Comparison of ENCODE assay signal across 1 cellular context in the genomic region with DNA sequence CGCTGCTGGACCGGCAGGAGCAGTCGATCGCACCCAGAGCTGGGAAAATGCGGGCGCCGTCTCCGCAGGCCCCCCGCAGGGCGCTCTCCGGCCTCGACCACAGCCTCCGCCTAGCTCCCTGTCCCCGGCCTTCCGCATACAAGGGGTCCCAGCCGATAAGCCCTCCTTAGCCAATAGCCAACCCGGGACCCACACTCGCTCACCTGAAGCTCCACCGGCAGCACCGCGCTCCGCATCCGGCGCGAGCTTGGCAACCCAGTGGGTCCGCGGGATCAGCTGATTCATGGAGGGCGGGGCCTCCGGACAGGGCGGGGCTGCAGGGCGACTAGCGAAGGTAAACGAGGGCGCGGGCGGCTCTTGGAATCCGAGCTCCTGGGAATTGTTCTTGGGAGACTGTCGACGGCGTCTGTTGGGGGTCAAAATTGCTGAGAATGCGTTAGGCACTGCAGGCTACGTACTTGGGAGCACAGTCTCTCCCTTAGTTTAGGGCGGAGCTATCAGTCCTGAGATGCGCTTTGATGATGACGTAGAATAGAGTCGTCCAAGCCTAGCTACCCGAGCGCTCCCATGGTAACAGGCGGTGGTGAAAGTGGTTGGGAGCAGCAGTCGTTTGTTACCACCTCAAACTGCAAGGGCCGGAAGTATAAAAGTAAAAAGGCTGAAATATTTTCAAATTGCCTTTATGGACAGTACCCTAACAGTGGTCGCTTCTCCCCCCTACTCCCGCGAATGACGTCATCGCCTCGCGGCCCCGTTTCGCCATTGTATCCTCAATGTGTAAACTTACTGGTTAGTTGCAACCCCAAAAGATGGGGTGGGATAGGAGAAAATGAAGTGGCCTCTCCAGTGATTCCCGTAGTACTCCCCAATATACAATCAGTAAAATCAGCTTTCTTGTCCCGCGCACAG.
TF ChIP-seq lines count a peak whose summit lies in the region.

ALS2 (minus strand) TSS at position 260 of the 909 bp plus-strand sequence. CDS start 12,048 bp downstream, outside the sequence.

TF ChIP-seq in HepG2, 621 proteins besides CTCF, POLR2A, EP300 and RAD21 (continued from another document and continues in another):
- TF ChIP-seq ZBED4 (CRISPR knock-in tag; IDR thresholded peaks at IDR 0.05; ENCODE audit: borderline replicate concordance) (peak; percentile 92; the same call in 1 of the 2 replicates), PBX2 (CRISPR knock-in tag; IDR thresholded peaks at IDR 0.05) (no peak), SATB2 (CRISPR knock-in tag; IDR thresholded peaks at IDR 0.05) (peak; percentile 1; the same call in 1 of the 2 replicates), ZNF468 (CRISPR knock-in tag; IDR thresholded peaks at IDR 0.05) (no peak), DZIP1 (CRISPR knock-in tag; IDR thresholded peaks at IDR 0.05) (no peak), SALL1 (CRISPR knock-in tag; IDR thresholded peaks at IDR 0.05) (peak; percentile 89), JARID2 (CRISPR knock-in tag; IDR thresholded peaks at IDR 0.05; ENCODE audit: insufficient replicate concordance) (peak; percentile 33), JUNB (CRISPR knock-in tag; IDR thresholded peaks at IDR 0.05; ENCODE audit: borderline replicate concordance) (no peak), HOXA3 (CRISPR knock-in tag; IDR thresholded peaks at IDR 0.05) (peak; percentile 96), SAP130 (CRISPR knock-in tag; IDR thresholded peaks at IDR 0.05; ENCODE audit: low read depth) (peak; percentile 97), MAZ (IDR thresholded peaks at IDR 0.05; ENCODE audit: borderline replicate concordance, low read depth, low read length) (peak; percentile 76), MAZ (CRISPR knock-in tag; IDR thresholded peaks at IDR 0.05; ENCODE audit: low read depth) (peak; percentile 76; the same call in 1 of the 2 replicates), HCFC1 (IDR thresholded peaks at IDR 0.05; ENCODE audit: low read depth, low read length) (peak; percentile 48; the same call in 1 of the 2 replicates), ZNF704 (CRISPR knock-in tag; IDR thresholded peaks at IDR 0.05; ENCODE audit: borderline replicate concordance) (peak; percentile 38; the same call in 1 of the 2 replicates), ADNP (CRISPR knock-in tag; IDR thresholded peaks at IDR 0.05) (no peak), GFI1 (CRISPR knock-in tag; IDR thresholded peaks at IDR 0.05; ENCODE audit: borderline replicate concordance) (peak; percentile 72; the same call in 1 of the 2 replicates), ZNF513 (CRISPR knock-in tag; conservative IDR thresholded peaks at IDR 0.05) (no peak; the same call in 1 of the 2 replicates), HNF4G (IDR thresholded peaks at IDR 0.05; ENCODE audit: borderline replicate concordance, low read depth, low read length) (no peak), HNF4G (CRISPR knock-in tag; IDR thresholded peaks at IDR 0.05; ENCODE audit: borderline replicate concordance, low read depth) (no peak), TBX3 (IDR thresholded peaks at IDR 0.05; ENCODE audit: borderline replicate concordance) (no peak), FOSL2 (CRISPR knock-in tag; IDR thresholded peaks at IDR 0.05) (peak; percentile 76), ZNF263 (CRISPR knock-in tag; IDR thresholded peaks at IDR 0.05) (peak; percentile 93), ZNF253 (CRISPR knock-in tag; IDR thresholded peaks at IDR 0.05; ENCODE audit: borderline replicate concordance) (no peak), ZNF703 (CRISPR knock-in tag; IDR thresholded peaks at IDR 0.05; ENCODE audit: borderline replicate concordance) (no peak), JUND (CRISPR knock-in tag; IDR thresholded peaks at IDR 0.05) (peak; percentile 67), FOXP1 (IDR thresholded peaks at IDR 0.05) (no peak), FOXP1 (CRISPR knock-in tag; IDR thresholded peaks at IDR 0.05) (no peak; the same call in 1 of the 2 replicates), ZBTB7B (CRISPR knock-in tag; IDR thresholded peaks at IDR 0.05) (peak; percentile 88), PTBP1 (IDR thresholded peaks at IDR 0.05; ENCODE audit: low read depth, low read length, poor library complexity, severe bottlenecking) (peak; percentile 74), MLLT10 (CRISPR knock-in tag; IDR thresholded peaks at IDR 0.05) (no peak), SMAD9 (CRISPR knock-in tag; IDR thresholded peaks at IDR 0.05) (no peak), ZNF251 (CRISPR knock-in tag; IDR thresholded peaks at IDR 0.05) (no peak), TOE1 (CRISPR knock-in tag; IDR thresholded peaks at IDR 0.05) (no peak), NKX3-1 (CRISPR knock-in tag; IDR thresholded peaks at IDR 0.05) (peak; percentile 93; the same call in 1 of the 2 replicates), PHF21A (CRISPR knock-in tag; IDR thresholded peaks at IDR 0.05) (peak; percentile 94), ZNF451 (CRISPR knock-in tag; IDR thresholded peaks at IDR 0.05) (peak; percentile 79; the same call in 1 of the 2 replicates), ZNF20 (CRISPR knock-in tag; IDR thresholded peaks at IDR 0.05) (no peak)
- TF ChIP-seq, protein P1, sequence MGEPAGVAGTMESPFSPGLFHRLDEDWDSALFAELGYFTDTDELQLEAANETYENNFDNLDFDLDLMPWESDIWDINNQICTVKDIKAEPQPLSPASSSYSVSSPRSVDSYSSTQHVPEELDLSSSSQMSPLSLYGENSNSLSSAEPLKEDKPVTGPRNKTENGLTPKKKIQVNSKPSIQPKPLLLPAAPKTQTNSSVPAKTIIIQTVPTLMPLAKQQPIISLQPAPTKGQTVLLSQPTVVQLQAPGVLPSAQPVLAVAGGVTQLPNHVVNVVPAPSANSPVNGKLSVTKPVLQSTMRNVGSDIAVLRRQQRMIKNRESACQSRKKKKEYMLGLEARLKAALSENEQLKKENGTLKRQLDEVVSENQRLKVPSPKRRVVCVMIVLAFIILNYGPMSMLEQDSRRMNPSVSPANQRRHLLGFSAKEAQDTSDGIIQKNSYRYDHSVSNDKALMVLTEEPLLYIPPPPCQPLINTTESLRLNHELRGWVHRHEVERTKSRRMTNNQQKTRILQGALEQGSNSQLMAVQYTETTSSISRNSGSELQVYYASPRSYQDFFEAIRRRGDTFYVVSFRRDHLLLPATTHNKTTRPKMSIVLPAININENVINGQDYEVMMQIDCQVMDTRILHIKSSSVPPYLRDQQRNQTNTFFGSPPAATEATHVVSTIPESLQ (CRISPR knock-in tag; conservative IDR thresholded peaks at IDR 0.05) = no peak
- TF ChIP-seq, protein P2, sequence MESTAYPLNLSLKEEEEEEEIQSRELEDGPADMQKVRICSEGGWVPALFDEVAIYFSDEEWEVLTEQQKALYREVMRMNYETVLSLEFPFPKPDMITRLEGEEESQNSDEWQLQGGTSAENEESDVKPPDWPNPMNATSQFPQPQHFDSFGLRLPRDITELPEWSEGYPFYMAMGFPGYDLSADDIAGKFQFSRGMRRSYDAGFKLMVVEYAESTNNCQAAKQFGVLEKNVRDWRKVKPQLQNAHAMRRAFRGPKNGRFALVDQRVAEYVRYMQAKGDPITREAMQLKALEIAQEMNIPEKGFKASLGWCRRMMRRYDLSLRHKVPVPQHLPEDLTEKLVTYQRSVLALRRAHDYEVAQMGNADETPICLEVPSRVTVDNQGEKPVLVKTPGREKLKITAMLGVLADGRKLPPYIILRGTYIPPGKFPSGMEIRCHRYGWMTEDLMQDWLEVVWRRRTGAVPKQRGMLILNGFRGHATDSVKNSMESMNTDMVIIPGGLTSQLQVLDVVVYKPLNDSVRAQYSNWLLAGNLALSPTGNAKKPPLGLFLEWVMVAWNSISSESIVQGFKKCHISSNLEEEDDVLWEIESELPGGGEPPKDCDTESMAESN (CRISPR knock-in tag; conservative IDR thresholded peaks at IDR 0.05) = 0 out of 2 replicates have a peak, but pooled peaks have one; percentile 49
- TF ChIP-seq, protein P3, sequence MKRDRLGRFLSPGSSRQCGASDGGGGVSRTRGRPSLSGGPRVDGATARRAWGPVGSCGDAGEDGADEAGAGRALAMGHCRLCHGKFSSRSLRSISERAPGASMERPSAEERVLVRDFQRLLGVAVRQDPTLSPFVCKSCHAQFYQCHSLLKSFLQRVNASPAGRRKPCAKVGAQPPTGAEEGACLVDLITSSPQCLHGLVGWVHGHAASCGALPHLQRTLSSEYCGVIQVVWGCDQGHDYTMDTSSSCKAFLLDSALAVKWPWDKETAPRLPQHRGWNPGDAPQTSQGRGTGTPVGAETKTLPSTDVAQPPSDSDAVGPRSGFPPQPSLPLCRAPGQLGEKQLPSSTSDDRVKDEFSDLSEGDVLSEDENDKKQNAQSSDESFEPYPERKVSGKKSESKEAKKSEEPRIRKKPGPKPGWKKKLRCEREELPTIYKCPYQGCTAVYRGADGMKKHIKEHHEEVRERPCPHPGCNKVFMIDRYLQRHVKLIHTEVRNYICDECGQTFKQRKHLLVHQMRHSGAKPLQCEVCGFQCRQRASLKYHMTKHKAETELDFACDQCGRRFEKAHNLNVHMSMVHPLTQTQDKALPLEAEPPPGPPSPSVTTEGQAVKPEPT (CRISPR knock-in tag; IDR thresholded peaks at IDR 0.05; ENCODE audit: low read depth) = no peak; the same call in 1 of the 2 replicates
